1 cellular context compared by ENCODE assay signal in genomic region chr13:102845289-102845629, GRCh38.
TF ChIP-seq lines count a peak whose summit lies in the region.

No MANE protein-coding gene starts in this region.

TF ChIP-seq in IMR-90, 13 proteins besides CTCF, POLR2A, EP300 and RAD21 (continued from another document):
- TF ChIP-seq NFE2L2 (IDR thresholded peaks at IDR 0.05; ENCODE audit: low read depth, low read length) (no peak), ELK1 (IDR thresholded peaks at IDR 0.05; ENCODE audit: borderline replicate concordance, low read depth, low read length) (no peak)
